ENCODE assay signal across 17 cellular contexts in the genomic region with DNA sequence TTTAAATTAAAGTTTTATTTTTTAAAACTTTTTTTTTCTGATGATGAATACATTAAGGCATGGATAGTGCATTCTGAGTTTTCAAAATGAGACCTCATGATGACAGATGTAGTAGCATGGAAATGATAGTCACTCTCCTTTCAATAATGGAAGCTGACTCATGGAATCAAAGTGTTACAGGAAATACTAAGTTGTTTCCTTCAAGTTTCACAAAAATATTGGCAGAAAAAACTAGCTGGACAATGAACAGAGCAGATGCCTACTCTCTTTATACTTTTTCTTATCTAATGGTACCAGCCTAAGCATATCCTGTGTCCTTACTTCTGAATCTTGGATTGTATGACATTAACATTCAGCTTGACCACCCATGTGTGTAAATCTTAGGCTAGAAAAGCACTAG.
DNase-seq lines count a peak whose midpoint lies in the region; ATAC-seq and TF ChIP-seq lines count a peak whose summit lies in the region.
"Had no signal": no experiment of that assay in that cellular context is flagged by ENCODE, and none has a peak within 500 bp of the region (broad histone marks: within the 10 kb centered on the region; RNA-seq: fewer than 3 reads in every experiment).

No MANE protein-coding gene starts in this region.

- H3K9me3 ChIP-seq in SK-N-SH (no peaks in the 10 kb centered on the region), colonic mucosa (no peaks in the 10 kb centered on the region), endodermal cell (ENCODE audit: control insufficient read depth, low read length) (no peaks in the 10 kb centered on the region)
- H3K9me3 ChIP-seq: BLaER1 treated with 17β-estradiol and CSF1 and Interleukin-3, amounts not matched to agents 10 nM and 100 nM had no signal

- peak overlapping the region; percentile 65; the same call in 1 of the 2 replicates for H2AFZ ChIP-seq in SK-N-SH (ENCODE audit: low read depth)

- H3K4me1 ChIP-seq in SK-N-SH (ENCODE audit: control insufficient read depth in 1 of 2, insufficient read depth in 2 of 2, low read depth in 1 of 2, low read length in 1 of 2) = 0 out of 4 replicates have a peak, but pooled peaks cover 0 to 6% of the 10 kb centered on the region in 2 experiments
- H3K4me1 ChIP-seq in colonic mucosa = no peaks in the 10 kb centered on the region
- no peaks in the 10 kb centered on the region for H3K4me1 ChIP-seq in endodermal cell (ENCODE audit: control insufficient read depth, insufficient read depth, low read length)
- H3K4me1 ChIP-seq: BLaER1 treated with 17β-estradiol and CSF1 and Interleukin-3, amounts not matched to agents 10 nM and 100 nM had no signal

- no peaks in the 10 kb centered on the region for H3F3A ChIP-seq in SK-N-SH (replicated peaks; ENCODE audit: insufficient read depth)

- no peaks in the 10 kb centered on the region for H3K9me2 ChIP-seq in SK-N-SH

- no peak overlapping the region for H3K9ac ChIP-seq in SK-N-SH
- H3K9ac ChIP-seq in colonic mucosa (ENCODE audit: low read depth in 2 of 2, low read length in 2 of 2) = no peak overlapping the region
- H3K9ac ChIP-seq in endodermal cell (ENCODE audit: extremely low read depth, low read length, poor library complexity, severe bottlenecking) = no peak overlapping the region
- H3K9ac ChIP-seq: BLaER1 treated with 17β-estradiol and CSF1 and Interleukin-3, amounts not matched to agents 10 nM and 100 nM had no signal

- H3K36me3 ChIP-seq in SK-N-SH (replicated peaks in 1 of 2; ENCODE audit: control insufficient read depth in 1 of 2, insufficient read depth in 2 of 2, low read length in 1 of 2) = no peaks in the 10 kb centered on the region
- no peaks in the 10 kb centered on the region for H3K36me3 ChIP-seq in colonic mucosa
- H3K36me3 ChIP-seq in endodermal cell (ENCODE audit: control insufficient read depth, insufficient read depth, low read length) = no peaks in the 10 kb centered on the region
- H3K36me3 ChIP-seq: BLaER1 treated with 17β-estradiol and CSF1 and Interleukin-3, amounts not matched to agents 10 nM and 100 nM had no signal

- H3K4me3 Mint-ChIP-seq in chondrocyte (ENCODE audit: unreplicated experiment) (no peak overlapping the region), endodermal cell (no peak overlapping the region)

- no peak overlapping the region; a peak in 1 of 4 replicates for H3K27ac ChIP-seq in SK-N-SH (ENCODE audit: low read depth in 2 of 2, low read length in 1 of 2)
- H3K27ac ChIP-seq in colonic mucosa = no peak overlapping the region
- no peak overlapping the region for H3K27ac ChIP-seq in endodermal cell (ENCODE audit: low read depth, low read length)
- H3K27ac ChIP-seq: 22Rv1; BLaER1 treated with 17β-estradiol and CSF1 and Interleukin-3, amounts not matched to agents 10 nM and 100 nM had no signal

- no peaks in the 10 kb centered on the region for H3K27me3 Mint-ChIP-seq in chondrocyte (ENCODE audit: low read depth)
- H3K27me3 Mint-ChIP-seq in endodermal cell (ENCODE audit: insufficient read depth) = peaks cover 13% of the 10 kb centered on the region

- H3K4me3 ChIP-seq in SK-N-SH (ENCODE audit: low read depth in 2 of 2, low read length in 1 of 2) (no peak overlapping the region), colonic mucosa (no peak overlapping the region), endodermal cell (ENCODE audit: low read length) (no peak overlapping the region)
- H3K4me3 ChIP-seq: BLaER1 treated with 17β-estradiol and CSF1 and Interleukin-3, amounts not matched to agents 10 nM and 100 nM; GM12878 had no signal

- H3K4me1 Mint-ChIP-seq in chondrocyte (ENCODE audit: low read depth) = peaks cover 3% of the 10 kb centered on the region
- H3K4me1 Mint-ChIP-seq in endodermal cell = no peaks in the 10 kb centered on the region

- no peak overlapping the region for H3K4me2 ChIP-seq in SK-N-SH
- H3K4me2 ChIP-seq: BLaER1 treated with 17β-estradiol and CSF1 and Interleukin-3, amounts not matched to agents 10 nM and 100 nM had no signal

- POLR2A ChIA-PET in SK-N-SH (lab: Yijun Ruan, JAX) = no interaction called here

- TF ChIP-seq RAD21 in SK-N-SH (IDR thresholded peaks at IDR 0.05; ENCODE audit: low read length) = no peak

- H3K9me3 Mint-ChIP-seq in chondrocyte (ENCODE audit: low read depth) (no peaks in the 10 kb centered on the region), endodermal cell (no peaks in the 10 kb centered on the region)

- CTCF ChIA-PET in SK-N-SH (lab: Yijun Ruan, JAX) = interaction anchor here (1.5 kb wide), 1 partner anchor 10 kb away, joined by 4 read pairs; no protein-coding TSS in a partner anchor

- ATAC-seq in SK-N-SH treated with all-trans-retinoic acid at 6 μM for 48 hours (no peak), HG03342 (IDR thresholded peaks at IDR 0.05; ENCODE audit: unreplicated experiment) (no peak)
- ATAC-seq: GM12878 had no signal

- H3K27ac Mint-ChIP-seq in chondrocyte (ENCODE audit: unreplicated experiment) (no peak overlapping the region), endodermal cell (no peak overlapping the region)

- TF ChIP-seq EP300 in SK-N-SH (IDR thresholded peaks at IDR 0.05; ENCODE audit: borderline replicate concordance in 1 of 2, low read depth in 1 of 2, low read length in 1 of 2) = no peak

- H4K20me1 ChIP-seq in SK-N-SH (ENCODE audit: insufficient read depth) = no peaks in the 10 kb centered on the region
- H4K20me1 ChIP-seq: BLaER1 treated with 17β-estradiol and CSF1 and Interleukin-3, amounts not matched to agents 10 nM and 100 nM had no signal

- no peaks in the 10 kb centered on the region for H3K27me3 ChIP-seq in SK-N-SH (ENCODE audit: insufficient read depth)
- no peaks in the 10 kb centered on the region for H3K27me3 ChIP-seq in colonic mucosa
- peaks cover 15% of the 10 kb centered on the region for H3K27me3 ChIP-seq in endodermal cell (ENCODE audit: control insufficient read depth, insufficient read depth, low read length, poor library complexity, severe bottlenecking)
- H3K27me3 ChIP-seq: BLaER1 treated with 17β-estradiol and CSF1 and Interleukin-3, amounts not matched to agents 10 nM and 100 nM had no signal

- TF ChIP-seq CTCF in SK-N-SH (IDR thresholded peaks at IDR 0.05) (no peak), chondrocyte (IDR thresholded peaks at IDR 0.05) (no peak), colonic mucosa (IDR thresholded peaks at IDR 0.05) (no peak), endodermal cell (conservative IDR thresholded peaks at IDR 0.05) (no peak)

- H3K79me2 ChIP-seq in SK-N-SH (ENCODE audit: insufficient read depth) = no peaks in the 10 kb centered on the region

- no peaks in the 10 kb centered on the region for H3K36me3 Mint-ChIP-seq in chondrocyte (ENCODE audit: low read depth)
- no peaks in the 10 kb centered on the region for H3K36me3 Mint-ChIP-seq in endodermal cell (ENCODE audit: low read depth)

- no peak for DNase-seq in SK-N-SH
- DNase-seq in dermis blood vessel endothelial cell = peak; percentile 83
- DNase-seq in glomerular endothelial cell (ENCODE audit: extremely low read depth, low read depth, low spot score) = peak; percentile 63
- no peak for DNase-seq in chondrocyte (ENCODE audit: low spot score)
- no peak for DNase-seq in colonic mucosa
- DNase-seq in endodermal cell = no peak
- DNase-seq: DMS 273 treated with DMSO at 0.1 percent for 48 hours; H7; NCI-H1436 treated with DMSO at 0.1 percent for 48 hours; NCI-H345; NCI-H69; NK-92 treated with Interleukin-12 subunit alpha and Interleukin-12 subunit beta, amount 100 ng/mL, for 24 hours had no signal

- intact Hi-C loops in colonic mucosa (cut with DNase I) = no loop called here

TF ChIP-seq in SK-N-SH, 30 proteins besides CTCF, POLR2A, EP300 and RAD21 (continues in another document):
- TF ChIP-seq TAF1 (IDR thresholded peaks at IDR 0.05; ENCODE audit: borderline replicate concordance, low read depth, low read length) = no peak
- TF ChIP-seq, protein P1, sequence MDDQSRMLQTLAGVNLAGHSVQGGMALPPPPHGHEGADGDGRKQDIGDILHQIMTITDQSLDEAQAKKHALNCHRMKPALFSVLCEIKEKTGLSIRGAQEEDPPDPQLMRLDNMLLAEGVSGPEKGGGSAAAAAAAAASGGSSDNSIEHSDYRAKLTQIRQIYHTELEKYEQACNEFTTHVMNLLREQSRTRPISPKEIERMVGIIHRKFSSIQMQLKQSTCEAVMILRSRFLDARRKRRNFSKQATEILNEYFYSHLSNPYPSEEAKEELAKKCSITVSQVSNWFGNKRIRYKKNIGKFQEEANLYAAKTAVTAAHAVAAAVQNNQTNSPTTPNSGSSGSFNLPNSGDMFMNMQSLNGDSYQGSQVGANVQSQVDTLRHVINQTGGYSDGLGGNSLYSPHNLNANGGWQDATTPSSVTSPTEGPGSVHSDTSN (IDR thresholded peaks at IDR 0.05) = no peak
- no peak for TF ChIP-seq FOXJ3 (CRISPR knock-in tag; IDR thresholded peaks at IDR 0.05)
- no peak for TF ChIP-seq GABPA (IDR thresholded peaks at IDR 0.05; ENCODE audit: low read depth)
- TF ChIP-seq MEF2A (IDR thresholded peaks at IDR 0.05; ENCODE audit: borderline replicate concordance, low read depth) = no peak
- no peak for TF ChIP-seq GATA2 (CRISPR knock-in tag; IDR thresholded peaks at IDR 0.05)
- no peak for TF ChIP-seq RXRA (IDR thresholded peaks at IDR 0.05; ENCODE audit: borderline replicate concordance, low read depth)
- TF ChIP-seq SIN3A (IDR thresholded peaks at IDR 0.05; ENCODE audit: borderline replicate concordance, low read depth, low read length) = no peak
- no peak for TF ChIP-seq JUND (IDR thresholded peaks at IDR 0.05)

TF ChIP-seq in SK-N-SH treated with all-trans-retinoic acid at 6 μM for 48 hours, 23 proteins besides CTCF, POLR2A, EP300 and RAD21 (continues in another document):
- TF ChIP-seq ARNTL (CRISPR knock-in tag; IDR thresholded peaks at IDR 0.05; ENCODE audit: borderline replicate concordance, low read depth) = no peak
- no peak for TF ChIP-seq ESRRG (CRISPR knock-in tag; IDR thresholded peaks at IDR 0.05)
- no peak for TF ChIP-seq RARB (CRISPR knock-in tag; IDR thresholded peaks at IDR 0.05)
- no peak for TF ChIP-seq ISL1 (CRISPR knock-in tag; IDR thresholded peaks at IDR 0.05)
- TF ChIP-seq ZFP30 (CRISPR knock-in tag; IDR thresholded peaks at IDR 0.05) = no peak
- no peak for TF ChIP-seq ZNF70 (CRISPR knock-in tag; IDR thresholded peaks at IDR 0.05)
- no peak for TF ChIP-seq BACH2 (CRISPR knock-in tag; IDR thresholded peaks at IDR 0.05; ENCODE audit: borderline replicate concordance)

Comparison
In these comparisons a context has a peak if more than half of its experiments do, and no peak if none do; other contexts are left out.
1. DNase-seq: peak in dermis blood vessel endothelial cell (single experiment) and glomerular endothelial cell (single experiment); none in SK-N-SH (single experiment), chondrocyte (single experiment), colonic mucosa (single experiment) and endodermal cell (single experiment).